ENCODE assay signal across 9 cellular contexts in the genomic region with DNA sequence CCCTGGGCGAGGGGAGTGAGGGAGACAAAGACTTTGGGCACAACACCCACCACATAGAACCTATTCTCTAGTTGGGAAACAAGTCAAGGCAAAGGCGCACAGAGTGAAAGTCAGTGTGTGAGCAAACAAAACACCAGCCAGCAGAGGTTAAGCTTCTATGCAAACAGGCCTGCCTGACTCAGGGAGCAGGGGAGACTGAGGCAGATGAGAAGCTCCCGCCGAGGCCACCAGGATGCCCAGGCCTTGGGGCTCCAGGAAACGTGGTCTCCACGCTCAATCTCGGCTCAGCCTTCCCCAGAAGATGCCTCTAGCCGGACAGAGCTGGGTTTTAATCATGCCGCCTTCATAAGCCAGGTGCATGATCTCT.
DNase-seq lines count a peak whose midpoint lies in the region; ATAC-seq and TF ChIP-seq lines count a peak whose summit lies in the region.
"Had no signal": no experiment of that assay in that cellular context is flagged by ENCODE, and none has a peak within 500 bp of the region (broad histone marks: within the 10 kb centered on the region; RNA-seq: fewer than 3 reads in every experiment).

No MANE protein-coding gene starts in this region.

- ATAC-seq in CD8-positive, alpha-beta T cell = no peak
- ATAC-seq in memory B cell (ENCODE audit: low read depth) (no peak), HG03521 (IDR thresholded peaks at IDR 0.05; ENCODE audit: unreplicated experiment) (no peak)

- no peak overlapping the region for H2AK5ac ChIP-seq in H9 (ENCODE audit: insufficient read length, low read length)

- H2BK15ac ChIP-seq in H9 (ENCODE audit: low read depth, low read length) = no peak overlapping the region

- no peak overlapping the region for H2BK12ac ChIP-seq in H9 (ENCODE audit: insufficient read length, low read depth, low read length)

- H2BK120ac ChIP-seq in H9 (ENCODE audit: low read depth, low read length, poor library complexity, severe bottlenecking) = no peak overlapping the region

- no peak for DNase-seq in CD8-positive, alpha-beta T cell
- DNase-seq in H9 (no peak), SK-N-SH (no peak), memory B cell (ENCODE audit: low spot score in 2 of 2) (no peak), AG08396 (ENCODE audit: low spot score) (no peak)
- DNase-seq in central memory CD4-positive, alpha-beta T cell = no peak
- no peak for DNase-seq in stimulated activated naive CD4-positive, alpha-beta T cell (lab: John Stamatoyannopoulos, UW)

- H3K4me1 Mint-ChIP-seq in CD8-positive, alpha-beta T cell (ENCODE audit: low read depth) = peaks cover 6% of the 10 kb centered on the region
- H3K4me1 Mint-ChIP-seq in H9 (peaks cover 51 to 52% of the 10 kb centered on the region in 2 experiments), memory B cell (peaks cover 4% of the 10 kb centered on the region)

- H3K9ac ChIP-seq in H9 (ENCODE audit: extremely low read depth, insufficient read length, low read length) (no peak overlapping the region), SK-N-SH (no peak overlapping the region)

- no peak for TF ChIP-seq EP300 in SK-N-SH (IDR thresholded peaks at IDR 0.05; ENCODE audit: borderline replicate concordance in 1 of 2, low read depth in 1 of 2, low read length in 1 of 2)

- no peak overlapping the region for H3K18ac ChIP-seq in H9 (ENCODE audit: insufficient read length, low read depth, low read length)

- H3K79me2 ChIP-seq in H9 (ENCODE audit: insufficient read depth, low read length) (no peaks in the 10 kb centered on the region), SK-N-SH (ENCODE audit: insufficient read depth) (no peaks in the 10 kb centered on the region)

- POLR2A ChIA-PET in CD8-positive, alpha-beta T cell (lab: Charles Lee) = no interaction called here
- POLR2A ChIA-PET in SK-N-SH (lab: Yijun Ruan, JAX) = no interaction called here

- no peak overlapping the region for H4K8ac ChIP-seq in H9 (replicated peaks; ENCODE audit: insufficient read length, low read depth, low read length)

- H3K79me1 ChIP-seq in H9 (ENCODE audit: insufficient read depth, low read depth, low read length, poor library complexity, severe bottlenecking) = no peaks in the 10 kb centered on the region

- intact Hi-C loops in CD8-positive, alpha-beta T cell (cut with DNase I, micrococcal nuclease) = loop anchor here (1.0 to 10.0 kb wide), 6 partner anchors 457 to 1483 kb away; no protein-coding TSS in a partner anchor

- no peak overlapping the region for H2BK5ac ChIP-seq in H9 (ENCODE audit: insufficient read length, low read length)

- H4K5ac ChIP-seq in H9 (ENCODE audit: insufficient read length, low read depth, low read length) = no peak overlapping the region

- no peak overlapping the region for H3K14ac ChIP-seq in H9 (ENCODE audit: insufficient read depth, low read length)

- peaks cover 8% of the 10 kb centered on the region for H3K23me2 ChIP-seq in H9 (ENCODE audit: insufficient read length, low read depth, low read length, poor library complexity, severe bottlenecking)

- peak overlapping the region; percentile 72 for H3K4me3 Mint-ChIP-seq in CD8-positive, alpha-beta T cell
- H3K4me3 Mint-ChIP-seq in H9 (peak overlapping the region; percentile 48 to 60; a peak in 1 of 5 replicates), memory B cell (peak overlapping the region; percentile 74)

- no peaks in the 10 kb centered on the region for H3K9me2 ChIP-seq in SK-N-SH

- no peaks in the 10 kb centered on the region for H3K4me1 ChIP-seq in CD8-positive, alpha-beta T cell (ENCODE audit: insufficient read depth, low read length)
- H3K4me1 ChIP-seq in H9 (ENCODE audit: insufficient read depth, low read length) = peaks cover 9% of the 10 kb centered on the region; the same call in 1 of the 2 replicates
- H3K4me1 ChIP-seq in SK-N-SH (ENCODE audit: control insufficient read depth in 1 of 2, insufficient read depth in 2 of 2, low read depth in 1 of 2, low read length in 1 of 2) = peaks cover 4 to 8% of the 10 kb centered on the region in 2 experiments; a peak in 2 of 4 replicates

- no peak overlapping the region for H3K27ac Mint-ChIP-seq in CD8-positive, alpha-beta T cell
- no peak overlapping the region for H3K27ac Mint-ChIP-seq in H9
- no peak overlapping the region for H3K27ac Mint-ChIP-seq in memory B cell
- H3K27ac Mint-ChIP-seq: activated naive CD4-positive, alpha-beta T cell treated with anti-CD3 and anti-CD28 coated beads, Interleukin-2, amount 10 ng/mL, durations not matched to agents 7 days and 5 days had no signal

- H3K4me3 ChIP-seq in CD8-positive, alpha-beta T cell (ENCODE audit: low read depth, low read length) = no peak overlapping the region
- no peak overlapping the region; a peak in 1 of 4 replicates for H3K4me3 ChIP-seq in SK-N-SH (ENCODE audit: low read depth in 2 of 2, low read length in 1 of 2)

- H3K27ac ChIP-seq in CD8-positive, alpha-beta T cell (ENCODE audit: low read depth, low read length) = no peak overlapping the region
- no peak overlapping the region for H3K27ac ChIP-seq in H9 (ENCODE audit: insufficient read length, low read depth, low read length)
- H3K27ac ChIP-seq in SK-N-SH (ENCODE audit: low read depth in 2 of 2, low read length in 1 of 2) = no peak overlapping the region

- no peak overlapping the region for H3T11ph ChIP-seq in H9 (ENCODE audit: low read length)

- no peak overlapping the region for H2AFZ ChIP-seq in H9 (ENCODE audit: low read length)
- 0 out of 2 replicates have a peak overlapping the region, but pooled peaks have one; percentile 76 for H2AFZ ChIP-seq in SK-N-SH (ENCODE audit: low read depth)

- H3K23ac ChIP-seq in H9 (ENCODE audit: insufficient read length, low read depth, low read length) = no peak overlapping the region

- H3K36me3 Mint-ChIP-seq in CD8-positive, alpha-beta T cell = no peaks in the 10 kb centered on the region
- H3K36me3 Mint-ChIP-seq in H9 (ENCODE audit: insufficient read depth in 1 of 3, low read depth in 3 of 3) = no peaks in the 10 kb centered on the region
- no peaks in the 10 kb centered on the region for H3K36me3 Mint-ChIP-seq in memory B cell
- H3K36me3 Mint-ChIP-seq: activated naive CD4-positive, alpha-beta T cell treated with anti-CD3 and anti-CD28 coated beads, Interleukin-2, amount 10 ng/mL, durations not matched to agents 7 days and 5 days had no signal

- H3K27me3 Mint-ChIP-seq in CD8-positive, alpha-beta T cell (ENCODE audit: low read depth) = peaks cover 21% of the 10 kb centered on the region
- H3K27me3 Mint-ChIP-seq in H9 (ENCODE audit: low read depth) (peaks cover 37% of the 10 kb centered on the region), memory B cell (peaks cover 11% of the 10 kb centered on the region)

- CTCF ChIA-PET in CD8-positive, alpha-beta T cell (lab: Charles Lee) = interaction anchor here (0.7 to 5.3 kb wide), 27 partner anchors 8 to 552 kb away, joined by 3 to 54 read pairs (median 5); no protein-coding TSS in a partner anchor
- CTCF ChIA-PET in SK-N-SH (lab: Yijun Ruan, JAX) = interaction anchor here (0.6 to 5.8 kb wide), 59 partner anchors 8 to 1484 kb away, joined by 3 to 55 read pairs (median 5); a partner anchor contains a TSS

- H4K20me1 ChIP-seq in H9 (ENCODE audit: control insufficient read depth, insufficient read depth, insufficient read length) (no peaks in the 10 kb centered on the region), SK-N-SH (ENCODE audit: insufficient read depth) (no peaks in the 10 kb centered on the region)

- no peak overlapping the region for H2BK20ac ChIP-seq in H9 (ENCODE audit: low read depth, low read length, poor library complexity, severe bottlenecking)

- no peaks in the 10 kb centered on the region for H3K9me3 ChIP-seq in CD8-positive, alpha-beta T cell (ENCODE audit: low read length)
- H3K9me3 ChIP-seq in H9 (ENCODE audit: control insufficient read depth, low read depth, low read length) (no peaks in the 10 kb centered on the region), SK-N-SH (no peaks in the 10 kb centered on the region)

- H3K36me3 ChIP-seq in CD8-positive, alpha-beta T cell (ENCODE audit: insufficient read depth, low read length) = no peaks in the 10 kb centered on the region
- H3K36me3 ChIP-seq in SK-N-SH (replicated peaks in 1 of 2; ENCODE audit: control insufficient read depth in 1 of 2, insufficient read depth in 2 of 2, low read length in 1 of 2) = no peaks in the 10 kb centered on the region

- peak; percentile 50 for TF ChIP-seq CTCF in CD8-positive, alpha-beta T cell (IDR thresholded peaks at IDR 0.05)
- no peak; the same call in 1 of the 3 replicates for TF ChIP-seq CTCF in H9 (conservative IDR thresholded peaks at IDR 0.05)
- TF ChIP-seq CTCF in SK-N-SH (IDR thresholded peaks at IDR 0.05) = no peak

- no peak for TF ChIP-seq RAD21 in SK-N-SH (IDR thresholded peaks at IDR 0.05; ENCODE audit: low read length)

- no peak overlapping the region for H3K56ac ChIP-seq in H9 (ENCODE audit: insufficient read length, low read depth, low read length)

- no peak overlapping the region for H4K91ac ChIP-seq in H9 (ENCODE audit: insufficient read length, low read depth, low read length)

- H3K9me3 Mint-ChIP-seq in CD8-positive, alpha-beta T cell = no peaks in the 10 kb centered on the region
- H3K9me3 Mint-ChIP-seq in H9 (no peaks in the 10 kb centered on the region; a peak in 1 of 5 replicates), memory B cell (no peaks in the 10 kb centered on the region)
- H3K9me3 Mint-ChIP-seq: activated naive CD4-positive, alpha-beta T cell treated with anti-CD3 and anti-CD28 coated beads, Interleukin-2, amount 10 ng/mL, durations not matched to agents 7 days and 5 days had no signal

- no peaks in the 10 kb centered on the region for H3F3A ChIP-seq in SK-N-SH (replicated peaks; ENCODE audit: insufficient read depth)

- peaks cover 3% of the 10 kb centered on the region for H3K27me3 ChIP-seq in CD8-positive, alpha-beta T cell (ENCODE audit: insufficient read depth, low read length)
- H3K27me3 ChIP-seq in H9 (ENCODE audit: insufficient read depth, low read length) = no peaks in the 10 kb centered on the region; the same call in 1 of the 2 replicates
- H3K27me3 ChIP-seq in SK-N-SH (ENCODE audit: insufficient read depth) = no peaks in the 10 kb centered on the region

- no CpG with 5 or more reads among the region's 9 CpGs for WGBS in H9 (ENCODE audit: extremely low coverage, insufficient read length, low lambda C conversion rate)
- WGBS in SK-N-SH (ENCODE audit: low lambda C conversion rate) = 41% methylated on average over 8 of the region's 9 CpGs

- H3K4ac ChIP-seq in H9 (ENCODE audit: low read depth, low read length) = no peak overlapping the region

- H3K4me2 ChIP-seq in H9 (ENCODE audit: insufficient read depth, insufficient read length, low read length) (peak overlapping the region; percentile 51), SK-N-SH (no peak overlapping the region)

TF ChIP-seq in SK-N-SH, 30 proteins besides CTCF, POLR2A, EP300 and RAD21 (continues in another document):
- TF ChIP-seq, protein P1, sequence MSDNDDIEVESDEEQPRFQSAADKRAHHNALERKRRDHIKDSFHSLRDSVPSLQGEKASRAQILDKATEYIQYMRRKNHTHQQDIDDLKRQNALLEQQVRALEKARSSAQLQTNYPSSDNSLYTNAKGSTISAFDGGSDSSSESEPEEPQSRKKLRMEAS (IDR thresholded peaks at IDR 0.05; ENCODE audit: low read depth) = no peak
- TF ChIP-seq GATA2 (CRISPR knock-in tag; IDR thresholded peaks at IDR 0.05) (no peak), TAF1 (IDR thresholded peaks at IDR 0.05; ENCODE audit: borderline replicate concordance, low read depth, low read length) (no peak), ELF1 (IDR thresholded peaks at IDR 0.05) (no peak), MXI1 (IDR thresholded peaks at IDR 0.05; ENCODE audit: low read depth, low read length) (no peak)
